In the genomic region with DNA sequence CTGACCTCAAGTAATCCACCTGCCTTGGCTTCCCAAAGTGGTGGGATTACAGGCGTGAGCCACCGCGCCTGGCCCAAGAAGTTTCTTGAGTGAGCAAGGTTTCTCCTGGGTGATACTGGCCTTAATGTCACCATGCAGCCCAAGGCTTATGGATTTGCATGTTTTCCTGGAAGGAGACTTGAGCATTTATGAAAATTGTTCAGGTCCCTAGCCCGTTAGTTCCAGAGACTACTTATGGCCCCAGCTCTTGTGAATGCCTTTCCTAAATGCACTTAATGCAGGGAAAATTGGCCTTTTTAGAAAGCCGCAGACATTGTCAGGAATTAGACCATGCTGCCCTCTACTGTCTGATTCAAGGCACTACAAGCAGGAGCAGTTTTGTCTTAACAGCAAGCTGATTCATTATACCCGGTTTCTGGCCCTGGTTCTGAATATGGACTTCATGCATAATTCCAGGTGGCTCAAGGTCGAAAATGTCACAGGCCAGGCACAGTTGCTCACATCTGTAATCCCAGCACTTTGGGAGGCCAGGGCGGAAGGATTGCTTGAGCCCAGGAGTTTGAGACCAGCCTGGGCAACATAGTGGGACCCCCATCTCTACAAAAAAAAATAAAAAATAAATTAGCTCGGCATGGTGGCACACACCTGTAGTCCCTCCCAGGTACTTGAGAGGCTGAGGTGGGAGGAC, we compare ENCODE assay signal across 9 cellular contexts.
DNase-seq lines count a peak whose midpoint lies in the region; ATAC-seq and TF ChIP-seq lines count a peak whose summit lies in the region.
"Had no signal": no experiment of that assay in that cellular context is flagged by ENCODE, and none has a peak within 500 bp of the region (broad histone marks: within the 10 kb centered on the region; RNA-seq: fewer than 3 reads in every experiment).

No MANE protein-coding gene starts in this region.

- H3K27me3 Mint-ChIP-seq in naive B cell: no peaks in the 10 kb centered on the region
- no peaks in the 10 kb centered on the region for H3K27me3 Mint-ChIP-seq in type B pancreatic cell
- H3K27me3 Mint-ChIP-seq: stimulated activated naive CD8-positive, alpha-beta T cell treated with anti-CD3 and anti-CD28 coated beads, Interleukin-15, Interleukin-2, amounts not matched to agents 100 ng/mL and 50 ng/mL, for 24 hours had no signal

- no peak overlapping the region for H3K27ac ChIP-seq in esophagus muscularis mucosa (replicated peaks in 1 of 4)

- H3K4me1 Mint-ChIP-seq in naive B cell: peaks cover 14 to 41% (median 31%) of the 10 kb centered on the region in 3 donors
- H3K4me1 Mint-ChIP-seq in type B pancreatic cell (ENCODE audit: unreplicated experiment): peaks cover 5% of the 10 kb centered on the region

- 45% methylated on average over 9 of the region's 9 CpGs for WGBS in esophagus muscularis mucosa

- ATAC-seq in HG03354 (IDR thresholded peaks at IDR 0.05; ENCODE audit: poor library complexity, severe bottlenecking, unreplicated experiment) (peak; percentile 46), naive B cell (ENCODE audit: low read depth in 2 of 2) (peak; percentile 64 to 78), HG02571 (IDR thresholded peaks at IDR 0.05; ENCODE audit: unreplicated experiment) (no peak)

- H3K27me3 ChIP-seq in esophagus muscularis mucosa: no peaks in the 10 kb centered on the region

- no peak overlapping the region for H3K4me3 Mint-ChIP-seq in naive B cell
- H3K4me3 Mint-ChIP-seq in type B pancreatic cell: no peak overlapping the region
- H3K4me3 Mint-ChIP-seq: stimulated activated naive CD8-positive, alpha-beta T cell treated with anti-CD3 and anti-CD28 coated beads, Interleukin-15, Interleukin-2, amounts not matched to agents 100 ng/mL and 50 ng/mL, for 24 hours had no signal

- intact Hi-C loops in esophagus muscularis mucosa (cut with DNase I): loop anchor here (5.0 to 10.0 kb wide), 2 partner anchors 91 to 673 kb away; a partner anchor contains a TSS

- DNase-seq in COLO829 (ENCODE audit: low spot score): peak; percentile 87
- peak; percentile 56 for DNase-seq in NCI-H774 (lab: John Stamatoyannopoulos, UW)
- peak; percentile 18 to 36 for DNase-seq in activated CD8-positive, alpha-beta memory T cell treated with anti-CD3 and anti-CD28 coated beads for 4 hours (ENCODE audit: low read depth in 2 of 2)
- no peak for DNase-seq in esophagus muscularis mucosa (ENCODE audit: extremely low spot score)
- peak; percentile 62 for DNase-seq in naive B cell
- no peak for DNase-seq in type B pancreatic cell (ENCODE audit: extremely low spot score, unreplicated experiment)

- H3K9me3 Mint-ChIP-seq in naive B cell: no peaks in the 10 kb centered on the region
- H3K9me3 Mint-ChIP-seq in type B pancreatic cell: no peaks in the 10 kb centered on the region
- H3K9me3 Mint-ChIP-seq: stimulated activated naive CD8-positive, alpha-beta T cell treated with anti-CD3 and anti-CD28 coated beads, Interleukin-15, Interleukin-2, amounts not matched to agents 100 ng/mL and 50 ng/mL, for 24 hours had no signal

- peaks cover 0 to 5% of the 10 kb centered on the region in 2 donors for H3K36me3 Mint-ChIP-seq in naive B cell
- no peaks in the 10 kb centered on the region for H3K36me3 Mint-ChIP-seq in type B pancreatic cell

- no peaks in the 10 kb centered on the region for H3K9me3 ChIP-seq in esophagus muscularis mucosa

- H3K27ac Mint-ChIP-seq in naive B cell: peak overlapping the region in 3 of 6 donors; percentile 20 to 81 (median 46)
- peak overlapping the region; percentile 46 for H3K27ac Mint-ChIP-seq in type B pancreatic cell
- H3K27ac Mint-ChIP-seq: stimulated activated naive CD8-positive, alpha-beta T cell treated with anti-CD3 and anti-CD28 coated beads, Interleukin-15, Interleukin-2, amounts not matched to agents 100 ng/mL and 50 ng/mL, for 24 hours had no signal

- H3K36me3 ChIP-seq in esophagus muscularis mucosa: peaks cover 0 to 20% (median 14%) of the 10 kb centered on the region in 4 donors

- no peak overlapping the region for H3K4me3 ChIP-seq in esophagus muscularis mucosa

- peaks cover 6 to 17% (median 11%) of the 10 kb centered on the region in 4 donors for H3K4me1 ChIP-seq in esophagus muscularis mucosa

- no peak for TF ChIP-seq EP300 in esophagus muscularis mucosa (IDR thresholded peaks at IDR 0.05)

- peak; percentile 90 to 97 (median 94) for TF ChIP-seq CTCF in esophagus muscularis mucosa (IDR thresholded peaks at IDR 0.05)
- TF ChIP-seq CTCF in type B pancreatic cell (conservative IDR thresholded peaks at IDR 0.05): peak; percentile 96

- TF ChIP-seq POLR2A in esophagus muscularis mucosa (IDR thresholded peaks at IDR 0.05; ENCODE audit: low read depth): no peak

Comparison
In these comparisons a context has a peak if more than half of its experiments do, and no peak if none do; other contexts are left out.
1. DNase-seq: peak in COLO829 (single experiment), NCI-H774 (single experiment), activated CD8-positive, alpha-beta memory T cell treated with anti-CD3 and anti-CD28 coated beads for 4 hours (2 of 2) and naive B cell (single experiment); none in esophagus muscularis mucosa (single experiment) and type B pancreatic cell (single experiment).